ENCODE assay signal across 1 cellular context in the genomic region with DNA sequence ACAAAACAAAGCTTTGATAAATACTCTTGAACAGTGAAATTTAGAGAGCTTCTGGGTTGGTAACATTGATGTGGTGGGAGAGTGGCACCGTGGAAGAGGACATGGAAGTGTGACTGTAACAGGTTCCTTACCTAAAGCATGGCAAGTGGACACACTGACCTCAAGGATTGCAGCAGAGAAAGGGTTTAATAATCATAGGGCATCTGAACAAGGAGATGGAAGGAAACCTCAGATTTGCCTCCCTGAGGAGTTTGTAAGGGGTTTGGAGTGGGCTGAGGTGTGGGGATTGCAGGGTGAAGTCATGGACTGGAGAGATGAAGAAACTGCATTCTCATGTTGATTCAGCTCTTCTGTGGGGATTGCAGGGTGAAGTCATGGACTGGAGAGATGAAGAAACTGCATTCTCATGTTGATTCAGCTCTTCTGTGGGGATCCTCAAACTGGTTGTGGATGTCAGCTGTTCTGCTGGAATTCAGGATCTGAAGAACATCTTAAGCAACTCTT.
A peak's percentile ranks its signal among the peaks of the same experiment; 100 is the strongest.
TF ChIP-seq lines count a peak whose summit lies in the region.

No MANE protein-coding gene starts in this region.

TF ChIP-seq in K562, 482 proteins besides CTCF, POLR2A, EP300 and RAD21 (continued from another document and continues in another):
- TF ChIP-seq CEBPG (CRISPR knock-in tag; IDR thresholded peaks at IDR 0.05) (no peak), CEBPG (tag; conservative IDR thresholded peaks at IDR 0.05 in 1 of 2, IDR thresholded peaks at IDR 0.05 in 1 of 2) (peak; percentile 79 to 86), TCF3 (CRISPR knock-in tag; IDR thresholded peaks at IDR 0.05) (peak; percentile 36; the same call in 1 of the 2 replicates), BHLHE40 (IDR thresholded peaks at IDR 0.05; ENCODE audit: low read length) (no peak), AFF1 (IDR thresholded peaks at IDR 0.05; ENCODE audit: low read depth in 1 of 2, partially characterized antibody in 2 of 2) (peak; percentile 36 to 79), ZFP36 (IDR thresholded peaks at IDR 0.05; ENCODE audit: low read depth, low read length, partially characterized antibody) (no peak), C11orf30 (IDR thresholded peaks at IDR 0.05; ENCODE audit: low read depth) (peak; percentile 99), SMARCA4 (IDR thresholded peaks at IDR 0.05) (peak; percentile 81), GATAD2A (IDR thresholded peaks at IDR 0.05) (peak; percentile 19; the same call in 1 of the 2 replicates), FOXK2 (conservative IDR thresholded peaks at IDR 0.05 in 1 of 2, IDR thresholded peaks at IDR 0.05 in 1 of 2; ENCODE audit: low read depth in 2 of 2) (peak; percentile 48 to 76; a peak in 2 of 4 replicates), ARID1B (IDR thresholded peaks at IDR 0.05) (peak; percentile 71), ZNF740 (CRISPR knock-in tag; IDR thresholded peaks at IDR 0.05) (no peak), ZNF740 (tag; IDR thresholded peaks at IDR 0.05) (no peak; a peak in 1 of 4 replicates), SMARCC2 (IDR thresholded peaks at IDR 0.05; ENCODE audit: low read depth) (peak; percentile 61; the same call in 1 of the 2 replicates), JUN (IDR thresholded peaks at IDR 0.05; ENCODE audit: borderline replicate concordance, low read depth, low read length) (peak; percentile 85), JUN (CRISPR knock-in tag; IDR thresholded peaks at IDR 0.05; ENCODE audit: borderline replicate concordance) (no peak), ZNF445 (CRISPR knock-in tag; IDR thresholded peaks at IDR 0.05; ENCODE audit: low read depth) (no peak), ZNF175 (CRISPR knock-in tag; IDR thresholded peaks at IDR 0.05; ENCODE audit: low read depth) (peak; percentile 2; the same call in 1 of the 2 replicates), FOSL1 (tag; conservative IDR thresholded peaks at IDR 0.05) (0 out of 2 replicates have a peak, but pooled peaks have one; percentile 43), RCOR1 (IDR thresholded peaks at IDR 0.05; ENCODE audit: borderline replicate concordance in 1 of 2, low read depth in 2 of 2, low read length in 2 of 2) (peak in 1 of 2 experiments; percentile 67; a peak in 1 of 4 replicates), NR2C1 (IDR thresholded peaks at IDR 0.05) (no peak), NR2C1 (tag; IDR thresholded peaks at IDR 0.05) (peak; percentile 35), ZEB2 (IDR thresholded peaks at IDR 0.05) (peak; percentile 65; the same call in 1 of the 2 replicates), MAFG (tag; conservative IDR thresholded peaks at IDR 0.05) (peak; percentile 99), FOXA3 (CRISPR knock-in tag; conservative IDR thresholded peaks at IDR 0.05 in 1 of 2, IDR thresholded peaks at IDR 0.05 in 1 of 2) (peak; percentile 44 to 72; a peak in 2 of 4 replicates), SMAD4 (CRISPR knock-in tag; conservative IDR thresholded peaks at IDR 0.05) (no peak), KDM1A (IDR thresholded peaks at IDR 0.05) (peak; percentile 46 to 64), ATF1 (CRISPR knock-in tag; IDR thresholded peaks at IDR 0.05) (no peak), ATF1 (tag; IDR thresholded peaks at IDR 0.05) (0 out of 2 replicates have a peak, but pooled peaks have one; percentile 9), MTA1 (IDR thresholded peaks at IDR 0.05; ENCODE audit: borderline replicate concordance) (peak; percentile 80), SMARCE1 (IDR thresholded peaks at IDR 0.05) (peak; percentile 76; the same call in 1 of the 2 replicates), TRIM24 (IDR thresholded peaks at IDR 0.05) (peak; percentile 97), DACH1 (IDR thresholded peaks at IDR 0.05; ENCODE audit: partially characterized antibody) (peak; percentile 80), PYGO2 (tag; IDR thresholded peaks at IDR 0.05) (peak; percentile 30; the same call in 1 of the 2 replicates), NFE2 (IDR thresholded peaks at IDR 0.05; ENCODE audit: low read depth) (peak; percentile 88), ESRRA (IDR thresholded peaks at IDR 0.05; ENCODE audit: borderline replicate concordance, low read depth) (no peak), PATZ1 (CRISPR knock-in tag; IDR thresholded peaks at IDR 0.05; ENCODE audit: borderline replicate concordance) (no peak), PTRF (tag; IDR thresholded peaks at IDR 0.05) (peak; percentile 70; the same call in 1 of the 2 replicates), ZNF586 (CRISPR knock-in tag; conservative IDR thresholded peaks at IDR 0.05) (no peak), TAL1 (IDR thresholded peaks at IDR 0.05) (peak; percentile 30; the same call in 1 of the 2 replicates), NFRKB (IDR thresholded peaks at IDR 0.05; ENCODE audit: low read depth) (peak; percentile 81; the same call in 1 of the 2 replicates), NCOA1 (IDR thresholded peaks at IDR 0.05; ENCODE audit: low read depth) (0 out of 2 replicates have a peak, but pooled peaks have one; percentile 54), ZNF395 (CRISPR knock-in tag; IDR thresholded peaks at IDR 0.05) (0 out of 2 replicates have a peak, but pooled peaks have one; percentile 51), MEF2D (tag; conservative IDR thresholded peaks at IDR 0.05; ENCODE audit: low read depth) (peak; percentile 58), HDAC2 (IDR thresholded peaks at IDR 0.05) (peak; percentile 51; the same call in 1 of the 2 replicates)
- TF ChIP-seq, protein P1, sequence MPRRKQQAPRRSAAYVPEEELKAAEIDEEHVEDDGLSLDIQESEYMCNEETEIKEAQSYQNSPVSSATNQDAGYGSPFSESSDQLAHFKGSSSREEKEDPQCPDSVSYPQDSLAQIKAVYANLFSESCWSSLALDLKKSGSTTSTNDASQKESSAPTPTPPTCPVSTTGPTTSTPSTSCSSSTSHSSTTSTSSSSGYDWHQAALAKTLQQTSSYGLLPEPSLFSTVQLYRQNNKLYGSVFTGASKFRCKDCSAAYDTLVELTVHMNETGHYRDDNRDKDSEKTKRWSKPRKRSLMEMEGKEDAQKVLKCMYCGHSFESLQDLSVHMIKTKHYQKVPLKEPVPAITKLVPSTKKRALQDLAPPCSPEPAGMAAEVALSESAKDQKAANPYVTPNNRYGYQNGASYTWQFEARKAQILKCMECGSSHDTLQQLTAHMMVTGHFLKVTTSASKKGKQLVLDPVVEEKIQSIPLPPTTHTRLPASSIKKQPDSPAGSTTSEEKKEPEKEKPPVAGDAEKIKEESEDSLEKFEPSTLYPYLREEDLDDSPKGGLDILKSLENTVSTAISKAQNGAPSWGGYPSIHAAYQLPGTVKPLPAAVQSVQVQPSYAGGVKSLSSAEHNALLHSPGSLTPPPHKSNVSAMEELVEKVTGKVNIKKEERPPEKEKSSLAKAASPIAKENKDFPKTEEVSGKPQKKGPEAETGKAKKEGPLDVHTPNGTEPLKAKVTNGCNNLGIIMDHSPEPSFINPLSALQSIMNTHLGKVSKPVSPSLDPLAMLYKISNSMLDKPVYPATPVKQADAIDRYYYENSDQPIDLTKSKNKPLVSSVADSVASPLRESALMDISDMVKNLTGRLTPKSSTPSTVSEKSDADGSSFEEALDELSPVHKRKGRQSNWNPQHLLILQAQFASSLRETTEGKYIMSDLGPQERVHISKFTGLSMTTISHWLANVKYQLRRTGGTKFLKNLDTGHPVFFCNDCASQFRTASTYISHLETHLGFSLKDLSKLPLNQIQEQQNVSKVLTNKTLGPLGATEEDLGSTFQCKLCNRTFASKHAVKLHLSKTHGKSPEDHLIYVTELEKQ (CRISPR knock-in tag; IDR thresholded peaks at IDR 0.05), result no peak
- TF ChIP-seq, protein P2, sequence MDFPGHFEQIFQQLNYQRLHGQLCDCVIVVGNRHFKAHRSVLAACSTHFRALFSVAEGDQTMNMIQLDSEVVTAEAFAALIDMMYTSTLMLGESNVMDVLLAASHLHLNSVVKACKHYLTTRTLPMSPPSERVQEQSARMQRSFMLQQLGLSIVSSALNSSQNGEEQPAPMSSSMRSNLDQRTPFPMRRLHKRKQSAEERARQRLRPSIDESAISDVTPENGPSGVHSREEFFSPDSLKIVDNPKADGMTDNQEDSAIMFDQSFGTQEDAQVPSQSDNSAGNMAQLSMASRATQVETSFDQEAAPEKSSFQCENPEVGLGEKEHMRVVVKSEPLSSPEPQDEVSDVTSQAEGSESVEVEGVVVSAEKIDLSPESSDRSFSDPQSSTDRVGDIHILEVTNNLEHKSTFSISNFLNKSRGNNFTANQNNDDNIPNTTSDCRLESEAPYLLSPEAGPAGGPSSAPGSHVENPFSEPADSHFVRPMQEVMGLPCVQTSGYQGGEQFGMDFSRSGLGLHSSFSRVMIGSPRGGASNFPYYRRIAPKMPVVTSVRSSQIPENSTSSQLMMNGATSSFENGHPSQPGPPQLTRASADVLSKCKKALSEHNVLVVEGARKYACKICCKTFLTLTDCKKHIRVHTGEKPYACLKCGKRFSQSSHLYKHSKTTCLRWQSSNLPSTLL (IDR thresholded peaks at IDR 0.05), result no peak
- TF ChIP-seq, protein P3, sequence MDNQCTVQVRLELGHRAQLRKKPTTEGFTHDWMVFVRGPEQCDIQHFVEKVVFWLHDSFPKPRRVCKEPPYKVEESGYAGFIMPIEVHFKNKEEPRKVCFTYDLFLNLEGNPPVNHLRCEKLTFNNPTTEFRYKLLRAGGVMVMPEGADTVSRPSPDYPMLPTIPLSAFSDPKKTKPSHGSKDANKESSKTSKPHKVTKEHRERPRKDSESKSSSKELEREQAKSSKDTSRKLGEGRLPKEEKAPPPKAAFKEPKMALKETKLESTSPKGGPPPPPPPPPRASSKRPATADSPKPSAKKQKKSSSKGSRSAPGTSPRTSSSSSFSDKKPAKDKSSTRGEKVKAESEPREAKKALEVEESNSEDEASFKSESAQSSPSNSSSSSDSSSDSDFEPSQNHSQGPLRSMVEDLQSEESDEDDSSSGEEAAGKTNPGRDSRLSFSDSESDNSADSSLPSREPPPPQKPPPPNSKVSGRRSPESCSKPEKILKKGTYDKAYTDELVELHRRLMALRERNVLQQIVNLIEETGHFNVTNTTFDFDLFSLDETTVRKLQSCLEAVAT (IDR thresholded peaks at IDR 0.05), result peak in 1 of 2 experiments; percentile 75; a peak in 1 of 4 replicates
- TF ChIP-seq, protein P4, sequence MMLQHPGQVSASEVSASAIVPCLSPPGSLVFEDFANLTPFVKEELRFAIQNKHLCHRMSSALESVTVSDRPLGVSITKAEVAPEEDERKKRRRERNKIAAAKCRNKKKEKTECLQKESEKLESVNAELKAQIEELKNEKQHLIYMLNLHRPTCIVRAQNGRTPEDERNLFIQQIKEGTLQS (IDR thresholded peaks at IDR 0.05), result peak; percentile 92
- TF ChIP-seq, protein P4 (CRISPR knock-in tag; conservative IDR thresholded peaks at IDR 0.05), result no peak
